8 cellular contexts compared by ENCODE assay signal in genomic region chr9:34701769-34702736, GRCh38. TPM values are rescaled to one million over a fixed set of nuclear protein-coding genes. Genes with fewer than 3 reads are reported as not detected.
A peak's percentile ranks its signal among the peaks of the same experiment; 100 is the strongest.
DNase-seq lines count a peak whose midpoint lies in the region; ATAC-seq and TF ChIP-seq lines count a peak whose summit lies in the region.

No MANE protein-coding gene starts in this region.

- H3K36me3 ChIP-seq in effector memory CD4-positive, alpha-beta T cell (ENCODE audit: control insufficient read depth, insufficient read depth, low read length) = no peaks in the 10 kb centered on the region

- no peak overlapping the region for H3K27ac ChIP-seq in effector memory CD4-positive, alpha-beta T cell (ENCODE audit: insufficient read depth, low read length, poor library complexity, severe bottlenecking)

- peak; percentile 79 for ATAC-seq in HG03280 (IDR thresholded peaks at IDR 0.05; ENCODE audit: unreplicated experiment)
- no peak for ATAC-seq in GM21619 (IDR thresholded peaks at IDR 0.05; ENCODE audit: unreplicated experiment)

- no peaks in the 10 kb centered on the region for H3K9me3 ChIP-seq in effector memory CD4-positive, alpha-beta T cell (ENCODE audit: control insufficient read depth, low read length)

- peak; percentile 98 for TF ChIP-seq CTCF in GM12865 (IDR thresholded peaks at IDR 0.05; ENCODE audit: insufficient read depth, low read depth, low read length, missing control alignments)

- DNase-seq in GM12865 (ENCODE audit: low read depth) (peak; percentile 78), NCI-H748 (lab: John Stamatoyannopoulos, UW; ENCODE audit: unreplicated experiment) (peak; percentile 77), lung microvascular endothelial cell (ENCODE audit: low read depth in 2 of 2) (peak; percentile 82 to 93)
- peak; percentile 52 to 64 for DNase-seq in activated CD8-positive, alpha-beta memory T cell treated with anti-CD3 and anti-CD28 coated beads for 4 hours (ENCODE audit: low read depth in 2 of 2)
- peak; percentile 50 to 69 (median 55) for DNase-seq in effector memory CD4-positive, alpha-beta T cell
- DNase-seq in stimulated activated CD4-positive, alpha-beta T cell treated with anti-CD3 and anti-CD28 coated beads, TNF-alpha, amount 100 ng/mL, for 1 hour (ENCODE audit: low read depth in 3 of 3, low spot score in 1 of 3) = peak; percentile 59 to 78 (median 64)

- H3K4me3 ChIP-seq in GM12865 (ENCODE audit: low read depth, low read length) = peak overlapping the region; percentile 21; the same call in 1 of the 2 replicates
- H3K4me3 ChIP-seq in effector memory CD4-positive, alpha-beta T cell (ENCODE audit: insufficient read depth, low read depth, low read length, poor library complexity, severe bottlenecking) = peak overlapping the region; percentile 67

- no peaks in the 10 kb centered on the region for H3K27me3 ChIP-seq in effector memory CD4-positive, alpha-beta T cell (replicated peaks; ENCODE audit: control insufficient read depth, insufficient read depth, low read length, poor library complexity, severe bottlenecking)

- peaks cover 6% of the 10 kb centered on the region for H3K4me1 ChIP-seq in effector memory CD4-positive, alpha-beta T cell (ENCODE audit: control insufficient read depth, insufficient read depth, low read length, poor library complexity, severe bottlenecking)

RNA-seq across cellular contexts. Expression of gene CCL21, which starts 7.9 kb away (rescaled TPM):
- total RNA-seq in lung microvascular endothelial cell = 0.44 and 1.4 TPM in 2 replicates

RNA-seq across cellular contexts. Expression of gene CCL19, which starts 11.0 kb away (rescaled TPM):
- total RNA-seq in lung microvascular endothelial cell = not detected in 2 replicates

RNA-seq across cellular contexts. Expression of gene CCL27, which starts 39.6 kb away (rescaled TPM):
- not detected in 2 replicates for total RNA-seq in lung microvascular endothelial cell

RNA-seq across cellular contexts. Expression of gene IL11RA, which starts 50.1 kb away (rescaled TPM):
- total RNA-seq in lung microvascular endothelial cell = 3.3 and 3.4 TPM in 2 replicates

RNA-seq across cellular contexts. Expression of gene GALT, which starts 55.6 kb away (rescaled TPM):
- 23.5 and 27.0 TPM in 2 replicates for total RNA-seq in lung microvascular endothelial cell
